In the genomic region with DNA sequence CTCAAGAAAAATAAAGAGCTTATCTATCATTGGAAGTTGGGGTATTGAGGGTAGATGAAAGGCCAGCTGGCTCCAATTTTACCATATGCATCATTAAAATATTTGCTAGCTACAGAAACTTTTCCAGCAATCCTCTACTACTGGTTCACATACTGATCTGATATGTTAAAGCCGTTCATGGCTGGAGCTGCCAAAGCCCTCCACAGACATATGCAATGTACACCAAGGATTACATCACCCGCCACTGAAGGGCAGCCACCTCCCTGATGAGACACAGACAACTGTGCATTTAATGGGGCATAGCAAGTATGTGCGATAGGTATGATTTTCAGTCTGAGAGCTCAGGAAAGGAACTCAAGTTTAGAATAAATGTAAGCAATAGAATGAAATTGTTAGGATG, we compare ENCODE assay signal across 13 cellular contexts.
DNase-seq lines count a peak whose midpoint lies in the region; ATAC-seq and TF ChIP-seq lines count a peak whose summit lies in the region.
"Had no signal": no experiment of that assay in that cellular context is flagged by ENCODE, and none has a peak within 500 bp of the region (broad histone marks: within the 10 kb centered on the region; RNA-seq: fewer than 3 reads in every experiment).

No MANE protein-coding gene starts in this region.

- no peaks in the 10 kb centered on the region for H3K36me3 Mint-ChIP-seq in brain
- H3K36me3 Mint-ChIP-seq in mesothelial cell of epicardium = no peaks in the 10 kb centered on the region

- TF ChIP-seq CTCF in brain (conservative IDR thresholded peaks at IDR 0.05) (no peak), mesothelial cell of epicardium (IDR thresholded peaks at IDR 0.05; ENCODE audit: unreplicated experiment) (no peak), prostate gland (IDR thresholded peaks at IDR 0.05) (no peak)

- no peaks in the 10 kb centered on the region for H3K27me3 Mint-ChIP-seq in brain
- no peaks in the 10 kb centered on the region for H3K27me3 Mint-ChIP-seq in mesothelial cell of epicardium (ENCODE audit: low read depth)
- H3K27me3 Mint-ChIP-seq: activated naive CD8-positive, alpha-beta T cell treated with anti-CD3 and anti-CD28 coated beads, Interleukin-2, amount 50 U/mL, for 24 hours had no signal

- intact Hi-C loops in prostate gland (cut with DNase I) = no loop called here

- H3K4me3 ChIP-seq in prostate gland = no peak overlapping the region
- H3K4me3 ChIP-seq: thoracic aorta had no signal

- TF ChIP-seq POLR2A in prostate gland (IDR thresholded peaks at IDR 0.05) = no peak

- H3K27ac Mint-ChIP-seq in brain (peak overlapping the region in 4 of 5 experiments; percentile 32 to 89 (median 56)), mesothelial cell of epicardium (peak overlapping the region; percentile 57)
- H3K27ac Mint-ChIP-seq: activated naive CD8-positive, alpha-beta T cell treated with anti-CD3 and anti-CD28 coated beads, Interleukin-2, amount 50 U/mL, for 24 hours had no signal

- H3K4me3 Mint-ChIP-seq in brain = peak overlapping the region in 1 of 5 experiments; percentile 24
- H3K4me3 Mint-ChIP-seq in mesothelial cell of epicardium = no peak overlapping the region
- H3K4me3 Mint-ChIP-seq: activated naive CD8-positive, alpha-beta T cell treated with anti-CD3 and anti-CD28 coated beads, Interleukin-2, amount 50 U/mL, for 24 hours had no signal

- no peaks in the 10 kb centered on the region for H3K27me3 ChIP-seq in prostate gland (replicated peaks; ENCODE audit: insufficient read depth)

- ATAC-seq in GM21515 (IDR thresholded peaks at IDR 0.05; ENCODE audit: unreplicated experiment) = no peak
- ATAC-seq: activated naive CD8-positive, alpha-beta T cell treated with anti-CD3 and anti-CD28 coated beads, Interleukin-2, amount 50 U/mL, for 24 hours had no signal

- 68% methylated on average over 3 of the region's 3 CpGs for WGBS in prostate gland

- no peaks in the 10 kb centered on the region for H3K4me1 ChIP-seq in prostate gland (replicated peaks)

- no peaks in the 10 kb centered on the region for H3K9me3 ChIP-seq in prostate gland
- H3K9me3 ChIP-seq: thoracic aorta had no signal

- peak; percentile 13 to 30 for DNase-seq in SHP77 (lab: John Stamatoyannopoulos, UW)
- no peak for DNase-seq in SHP77 treated with DMSO at 0.1 percent for 48 hours (lab: John Stamatoyannopoulos, UW)
- DNase-seq in NCI-H524 treated with DMSO at 0.1 percent for 48 hours (lab: John Stamatoyannopoulos, UW) = peak; percentile 90
- no peak for DNase-seq in mesothelial cell of epicardium (ENCODE audit: low spot score in 2 of 2, unreplicated experiment in 2 of 2)
- DNase-seq in NCI-H1048 (lab: John Stamatoyannopoulos, UW) = no peak
- no peak for DNase-seq in prostate gland (ENCODE audit: low spot score)
- DNase-seq: ACHN; activated naive CD8-positive, alpha-beta T cell treated with anti-CD3 and anti-CD28 coated beads, Interleukin-2, amount 50 U/mL, for 24 hours; hypothalamus; NCI-H526 treated with DMSO at 0.1 percent for 48 hours had no signal

- H3K36me3 ChIP-seq in prostate gland = no peaks in the 10 kb centered on the region
- H3K36me3 ChIP-seq: thoracic aorta had no signal

- H3K4me1 Mint-ChIP-seq in brain (peaks cover 26% of the 10 kb centered on the region), mesothelial cell of epicardium (peaks cover 29% of the 10 kb centered on the region)
- H3K4me1 Mint-ChIP-seq: activated naive CD8-positive, alpha-beta T cell treated with anti-CD3 and anti-CD28 coated beads, Interleukin-2, amount 50 U/mL, for 24 hours had no signal

- no peak overlapping the region for H3K27ac ChIP-seq in prostate gland
- H3K27ac ChIP-seq: thoracic aorta had no signal

- H3K9me3 Mint-ChIP-seq in brain (peaks cover 0 to 2% (median 0%) of the 10 kb centered on the region in 5 experiments), mesothelial cell of epicardium (peaks cover 19% of the 10 kb centered on the region)

Comparison
In these comparisons a context has a peak if more than half of its experiments do, and no peak if none do; other contexts are left out.
1. DNase-seq: peak in SHP77 (2 of 2) and NCI-H524 treated with DMSO at 0.1 percent for 48 hours (single experiment); none in SHP77 treated with DMSO at 0.1 percent for 48 hours (single experiment), mesothelial cell of epicardium (0 of 2), NCI-H1048 (single experiment) and prostate gland (single experiment).